9 cellular contexts compared by ENCODE assay signal in genomic region chr17:81471804-81472456, GRCh38. TPM values are rescaled to one million over a fixed set of nuclear protein-coding genes. Genes with fewer than 3 reads are reported as not detected.
DNase-seq lines count a peak whose midpoint lies in the region; ATAC-seq, FAIRE-seq and TF ChIP-seq lines count a peak whose summit lies in the region.
"Had no signal": no experiment of that assay in that cellular context is flagged by ENCODE, and none has a peak within 500 bp of the region (broad histone marks: within the 10 kb centered on the region; RNA-seq: fewer than 3 reads in every experiment).

No MANE protein-coding gene starts in this region.

- H4K91ac ChIP-seq in neuronal stem cell (ENCODE audit: low read depth, low read length, poor library complexity) = peak overlapping the region; percentile 40

- FAIRE-seq in GM12891 (lab: Jason Lieb, UNC) = peak; percentile 26

- H3K4ac ChIP-seq in neuronal stem cell (ENCODE audit: low read length) = no peak overlapping the region

- H3K36me3 ChIP-seq in neuronal stem cell (replicated peaks in 1 of 2; ENCODE audit: control insufficient read depth in 2 of 2, insufficient read depth in 2 of 2, low read length in 2 of 2) (peaks cover 0 to 5% of the 10 kb centered on the region in 2 donors), esophagus squamous epithelium (no peaks in the 10 kb centered on the region)
- H3K36me3 ChIP-seq: thoracic aorta had no signal

- peaks cover 0 to 6% of the 10 kb centered on the region in 2 donors for H3K36me3 Mint-ChIP-seq in CD14-positive monocyte

- peak overlapping the region; percentile 52 for H2BK120ac ChIP-seq in neuronal stem cell (ENCODE audit: low read depth, low read length)

- H3K27me3 Mint-ChIP-seq in CD14-positive monocyte (ENCODE audit: low read depth in 3 of 3) = peaks cover 5 to 9% (median 5%) of the 10 kb centered on the region in 3 donors

- no peak overlapping the region for H3K23ac ChIP-seq in neuronal stem cell (ENCODE audit: low read depth, low read length, poor library complexity)

- H3K4me3 ChIP-seq in epithelial cell of esophagus (ENCODE audit: low read length) (no peak overlapping the region), neuronal stem cell (ENCODE audit: low read length in 2 of 2) (no peak overlapping the region), esophagus squamous epithelium (no peak overlapping the region)
- H3K4me3 ChIP-seq: thoracic aorta had no signal

- H2BK15ac ChIP-seq in neuronal stem cell (ENCODE audit: low read length) = peak overlapping the region; percentile 2

- WGBS in neuronal stem cell (ENCODE audit: extremely low coverage in 2 of 2, insufficient read length in 2 of 2, insufficient replicate concordance in 1 of 2), 2 donors = no CpG with 5 or more reads among the region's 30 CpGs
- 88 to 96% methylated on average over 15 to 16 of the region's 30 CpGs for WGBS in esophagus squamous epithelium, 2 donors

- H3K9me3 Mint-ChIP-seq in CD14-positive monocyte = peaks cover 3 to 9% (median 5%) of the 10 kb centered on the region in 7 donors

- H3K18ac ChIP-seq in neuronal stem cell (ENCODE audit: low read length) = peak overlapping the region; percentile 36

- H3K27me3 ChIP-seq in neuronal stem cell (ENCODE audit: control insufficient read depth in 3 of 3, insufficient read depth in 3 of 3, low read depth in 1 of 3, low read length in 3 of 3) = no peaks in the 10 kb centered on the region
- no peaks in the 10 kb centered on the region for H3K27me3 ChIP-seq in esophagus squamous epithelium

- H2BK5ac ChIP-seq in neuronal stem cell (ENCODE audit: low read length) = no peak overlapping the region

- no peak overlapping the region for H3K9ac ChIP-seq in neuronal stem cell (ENCODE audit: low read depth, low read length, poor library complexity)

- TF ChIP-seq POLR2A in GM12891 (IDR thresholded peaks at IDR 0.05; ENCODE audit: low read depth, low read length) (no peak), esophagus squamous epithelium (IDR thresholded peaks at IDR 0.05) (no peak)

- no peak for ATAC-seq in HG03159 (IDR thresholded peaks at IDR 0.05; ENCODE audit: unreplicated experiment)

- H3K27ac ChIP-seq in neuronal stem cell (replicated peaks; ENCODE audit: low read length) = no peak overlapping the region
- H3K27ac ChIP-seq in esophagus squamous epithelium = peak overlapping the region in 1 of 4 donors; percentile 36
- H3K27ac ChIP-seq: thoracic aorta had no signal

- no peak overlapping the region for H3K14ac ChIP-seq in neuronal stem cell (ENCODE audit: low read length)

- DNase-seq in GM12891 (ENCODE audit: insufficient read length, low spot score) (no peak), NCI-H2227 (lab: John Stamatoyannopoulos, UW; ENCODE audit: unreplicated experiment) (peak; percentile 97), epithelial cell of esophagus (ENCODE audit: low read depth) (peak; percentile 29), neuronal stem cell (ENCODE audit: low spot score) (no peak), esophagus squamous epithelium (lab: John Stamatoyannopoulos, UW) (no peak), CD14-positive monocyte (ENCODE audit: low spot score) (no peak)
- no peak for DNase-seq in central memory CD4-positive, alpha-beta T cell

- H3K27ac Mint-ChIP-seq in CD14-positive monocyte = no peak overlapping the region

- H2BK12ac ChIP-seq in neuronal stem cell (ENCODE audit: low read length) = no peak overlapping the region

- peaks cover 3% of the 10 kb centered on the region for H3K4me1 Mint-ChIP-seq in CD14-positive monocyte

- peaks cover 3% of the 10 kb centered on the region for H3K79me1 ChIP-seq in neuronal stem cell (ENCODE audit: low read depth, low read length)

- intact Hi-C loops in esophagus squamous epithelium (cut with DNase I) = no loop called here
- intact Hi-C loops in CD14-positive monocyte (cut with micrococcal nuclease) = loop anchor here in 1 of 2 donors (5.0 kb wide), 1 partner anchor 65 kb away; no protein-coding TSS in a partner anchor

- H2AK5ac ChIP-seq in neuronal stem cell (ENCODE audit: low read depth, low read length) = no peak overlapping the region

- H4K8ac ChIP-seq in neuronal stem cell (ENCODE audit: low read depth, low read length) = no peak overlapping the region

- H3K9me3 ChIP-seq in neuronal stem cell (replicated peaks in 1 of 2; ENCODE audit: control insufficient read depth in 2 of 2, insufficient read depth in 1 of 2, low read depth in 1 of 2, low read length in 2 of 2) = peaks cover 0 to 4% of the 10 kb centered on the region in 2 donors
- no peaks in the 10 kb centered on the region for H3K9me3 ChIP-seq in esophagus squamous epithelium
- H3K9me3 ChIP-seq: thoracic aorta had no signal

- peak overlapping the region; percentile 58 for H2AFZ ChIP-seq in neuronal stem cell (ENCODE audit: low read length)

- no peak for TF ChIP-seq CTCF in epithelial cell of esophagus (IDR thresholded peaks at IDR 0.05; ENCODE audit: insufficient read depth, low read depth, low read length, missing control alignments)
- no peak for TF ChIP-seq CTCF in esophagus squamous epithelium (IDR thresholded peaks at IDR 0.05)
- no peak for TF ChIP-seq CTCF in CD14-positive monocyte (IDR thresholded peaks at IDR 0.05)

- H3K4me1 ChIP-seq in neuronal stem cell (ENCODE audit: control insufficient read depth in 2 of 2, insufficient read depth in 1 of 2, low read depth in 1 of 2, low read length in 2 of 2) = peaks cover 13% of the 10 kb centered on the region in 2 donors
- peaks cover 0 to 10% (median 0%) of the 10 kb centered on the region in 3 donors for H3K4me1 ChIP-seq in esophagus squamous epithelium

- H3K4me2 ChIP-seq in neuronal stem cell (ENCODE audit: insufficient read depth, low read length, poor library complexity, severe bottlenecking) = no peak overlapping the region

- H3K4me3 Mint-ChIP-seq in CD14-positive monocyte = no peak overlapping the region

TF ChIP-seq in GM12891, 5 proteins besides CTCF, POLR2A, EP300 and RAD21:
- TF ChIP-seq TAF1 (IDR thresholded peaks at IDR 0.05; ENCODE audit: low read depth, low read length) = no peak
- no peak for TF ChIP-seq POLR2AphosphoS5 (IDR thresholded peaks at IDR 0.05; ENCODE audit: low read depth, low read length)
- TF ChIP-seq SPI1 (IDR thresholded peaks at IDR 0.05; ENCODE audit: low read depth, low read length) = no peak

RNA-seq across cellular contexts. Expression of gene ACTG1, which starts 40.7 kb away (rescaled TPM):
- 3,652 TPM for polyA plus RNA-seq in GM12891 (2012; ENCODE audit: low read depth, missing spikeins)
- polyA plus RNA-seq in neuronal stem cell (2013, experiment 1 of 2) = 5,937 TPM
- 5,622 TPM for polyA plus RNA-seq in neuronal stem cell (2013, experiment 2 of 2)
- 1,000 to 10,000 TPM; 3,349 to 6,664 (median 4,433) TPM for total RNA-seq in esophagus squamous epithelium
- polyA plus RNA-seq in CD14-positive monocyte = 1,000 to 10,000 TPM; 1,133 to 1,620 TPM

RNA-seq across cellular contexts. Expression of gene FSCN2, which starts 56.2 kb away (rescaled TPM):
- polyA plus RNA-seq in GM12891 (2012; ENCODE audit: low read depth, missing spikeins) = 1.5 TPM
- polyA plus RNA-seq in neuronal stem cell (2013, experiment 1 of 2) = 0.20 TPM
- 0.25 TPM for polyA plus RNA-seq in neuronal stem cell (2013, experiment 2 of 2)
- 1 to 10 TPM in 3 of 4 donors, not detected in 1; 1.1 to 2.3 (median 1.8) TPM for total RNA-seq in esophagus squamous epithelium
- not detected for polyA plus RNA-seq in CD14-positive monocyte

Comparison
In these comparisons a context has a peak if more than half of its experiments do, and no peak if none do; other contexts are left out.
1. DNase-seq: peak in NCI-H2227 (single experiment) and epithelial cell of esophagus (single experiment); none in GM12891 (single experiment), neuronal stem cell (single experiment), esophagus squamous epithelium (single experiment), central memory CD4-positive, alpha-beta T cell (single experiment) and CD14-positive monocyte (single experiment).